Comparison of ENCODE assay signal across 23 cellular contexts in genomic region chr5:103234239-103234975, GRCh38. TPM values are rescaled to one million over a fixed set of nuclear protein-coding genes. Genes with fewer than 3 reads are reported as not detected.
DNase-seq lines count a peak whose midpoint lies in the region; ATAC-seq and TF ChIP-seq lines count a peak whose summit lies in the region.
"Had no signal": no experiment of that assay in that cellular context is flagged by ENCODE, and none has a peak within 500 bp of the region (broad histone marks: within the 10 kb centered on the region; RNA-seq: fewer than 3 reads in every experiment).

No MANE protein-coding gene starts in this region.

- peaks cover 5% of the 10 kb centered on the region for H3K27me3 ChIP-seq in RWPE2 (ENCODE audit: insufficient read depth, poor library complexity, severe bottlenecking)
- H3K27me3 ChIP-seq: cardiac muscle cell, esophagus squamous epithelium, upper lobe of left lung had no signal

- DNase-seq in NCI-H345 treated with DMSO at 0.1 percent for 48 hours (lab: John Stamatoyannopoulos, UW; ENCODE audit: unreplicated experiment), result peak; percentile 2
- no peak for DNase-seq in NCI-H345 (lab: John Stamatoyannopoulos, UW)
- no peak for DNase-seq in RWPE2 (ENCODE audit: low spot score)
- peak; percentile 62 for DNase-seq in fibroblast of pulmonary artery (ENCODE audit: low read depth)
- peak; percentile 24 for DNase-seq in renal cortical epithelial cell (ENCODE audit: low read depth)
- DNase-seq in NCI-H146 treated with DMSO at 0.1 percent for 48 hours (lab: John Stamatoyannopoulos, UW; ENCODE audit: unreplicated experiment), result no peak
- DNase-seq in AML-193 (lab: John Stamatoyannopoulos, UW), result no peak
- DNase-seq in NCI-H1092 treated with DMSO at 0.1 percent for 48 hours (lab: John Stamatoyannopoulos, UW), result no peak
- DNase-seq: 8988T; activated CD8-positive, alpha-beta memory T cell treated with anti-CD3 and anti-CD28 coated beads for 24 hours; activated gamma-delta T cell; activated T-cell treated with anti-CD3 and anti-CD28 coated beads, Interleukin-2, amount 50 U/mL, for 1 hour; DMS53; esophagus squamous epithelium; islet precursor cell; NCI-H1105; NCI-H510A; NK-92 treated with Interleukin-12 subunit alpha and Interleukin-12 subunit beta, amount 100 ng/mL, for 24 hours; psoas muscle; SIG-M5; upper lobe of left lung had no signal

- H3K4me1 ChIP-seq in RWPE2 (ENCODE audit: insufficient read depth, poor library complexity, severe bottlenecking), result no peaks in the 10 kb centered on the region
- H3K4me1 ChIP-seq: esophagus squamous epithelium, psoas muscle, upper lobe of left lung had no signal

- TF ChIP-seq CTCF in RWPE2 (IDR thresholded peaks at IDR 0.05; ENCODE audit: poor library complexity, severe bottlenecking) (no peak), fibroblast of pulmonary artery (IDR thresholded peaks at IDR 0.05; ENCODE audit: low read length, missing control alignments) (no peak)

- ATAC-seq in RWPE2 (ENCODE audit: low read depth), result peak; percentile 49

- H3K9me3 ChIP-seq in RWPE2 (ENCODE audit: severe bottlenecking), result no peaks in the 10 kb centered on the region
- H3K9me3 ChIP-seq: esophagus squamous epithelium, upper lobe of left lung had no signal

- no peaks in the 10 kb centered on the region for H3K36me3 ChIP-seq in RWPE2 (ENCODE audit: low read depth)
- H3K36me3 ChIP-seq: cardiac muscle cell, esophagus squamous epithelium, upper lobe of left lung had no signal

- no peak overlapping the region for H3K27ac ChIP-seq in RWPE2 (ENCODE audit: poor library complexity, severe bottlenecking)
- H3K27ac ChIP-seq: cardiac muscle cell, esophagus squamous epithelium, psoas muscle, upper lobe of left lung had no signal

- no peak overlapping the region for H3K4me3 ChIP-seq in RWPE2 (ENCODE audit: severe bottlenecking)
- no peak overlapping the region for H3K4me3 ChIP-seq in fibroblast of pulmonary artery (replicated peaks; ENCODE audit: low read depth, low read length)
- H3K4me3 ChIP-seq: cardiac muscle cell, esophagus squamous epithelium, lung, psoas muscle, upper lobe of left lung had no signal

RNA-seq across cellular contexts. Expression of gene MACIR, which starts 24.2 kb away (rescaled TPM):
- 12.3 and 14.1 TPM in 2 replicates for total RNA-seq in renal cortical epithelial cell

Comparison
In these comparisons a context has a peak if more than half of its experiments do, and no peak if none do; other contexts are left out.
1. DNase-seq: peak in NCI-H345 treated with DMSO at 0.1 percent for 48 hours (single experiment), fibroblast of pulmonary artery (single experiment) and renal cortical epithelial cell (single experiment); none in NCI-H345 (single experiment), RWPE2 (single experiment), NCI-H146 treated with DMSO at 0.1 percent for 48 hours (single experiment), AML-193 (0 of 2) and NCI-H1092 treated with DMSO at 0.1 percent for 48 hours (single experiment).